8 cellular contexts compared by ENCODE assay signal in the genomic region with DNA sequence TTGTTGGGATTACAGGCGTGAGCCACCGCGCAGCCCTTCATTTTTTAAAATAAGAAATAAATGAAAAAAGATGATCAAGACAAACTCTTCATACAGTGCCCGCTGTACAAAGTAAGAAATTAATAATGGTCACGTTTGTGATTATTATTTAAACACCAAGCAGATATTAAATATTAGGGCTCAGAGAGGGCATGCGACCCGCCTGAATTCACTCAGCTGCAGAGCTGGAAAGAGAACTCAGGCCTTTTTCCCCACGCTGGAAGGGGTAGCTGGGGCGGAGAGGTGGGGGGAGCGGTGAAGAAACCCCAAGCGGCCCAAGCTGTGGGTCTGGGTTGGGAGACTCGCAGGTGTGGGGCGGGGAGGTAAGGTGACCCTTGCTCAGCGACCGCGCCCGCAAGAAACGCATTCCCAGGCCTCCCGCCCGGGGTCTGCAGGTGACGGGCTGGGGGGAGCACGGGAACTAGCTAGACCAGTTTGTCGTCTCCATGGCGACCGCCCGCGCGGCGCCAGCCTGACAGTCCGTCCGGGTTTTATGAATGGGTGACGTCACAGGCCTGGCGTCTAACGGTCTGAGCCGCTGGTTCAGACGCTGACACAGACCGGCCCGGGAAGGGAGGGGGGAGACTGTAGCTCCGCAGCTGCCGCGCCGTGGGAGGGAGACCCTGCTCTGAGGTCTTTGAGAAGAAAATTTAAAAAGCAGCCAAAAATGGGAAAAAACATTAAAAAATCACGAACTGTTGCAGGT. TPM values are rescaled to one million over a fixed set of nuclear protein-coding genes. Genes with fewer than 3 reads are reported as not detected.
DNase-seq lines count a peak whose midpoint lies in the region; ATAC-seq and TF ChIP-seq lines count a peak whose summit lies in the region.

No MANE protein-coding gene starts in this region.

- no peaks in the 10 kb centered on the region for H3K27me3 Mint-ChIP-seq in chondrocyte (ENCODE audit: low read depth)

- H3K4me3 Mint-ChIP-seq in chondrocyte (ENCODE audit: unreplicated experiment): peak overlapping the region; percentile 99

- H3K27ac Mint-ChIP-seq in chondrocyte (ENCODE audit: unreplicated experiment): peak overlapping the region; percentile 95

- no peaks in the 10 kb centered on the region for H3K27me3 ChIP-seq in kidney epithelial cell (ENCODE audit: control insufficient read depth, insufficient read depth, low read length)

- H3K4me1 Mint-ChIP-seq in chondrocyte (ENCODE audit: low read depth): peaks cover 57% of the 10 kb centered on the region

- DNase-seq in GM13976 (ENCODE audit: low spot score) (peak; percentile 91), NCI-H524 (lab: John Stamatoyannopoulos, UW) (peak; percentile 99 to 100), chondrocyte (ENCODE audit: low spot score) (peak; percentile 99), kidney epithelial cell (ENCODE audit: low read depth) (peak; percentile 85)
- DNase-seq in activated CD4-positive, alpha-beta T cell treated with anti-CD3 and anti-CD28 coated beads for 24 hours (ENCODE audit: low read depth in 2 of 2): peak; percentile 38 to 56
- peak; percentile 52 for DNase-seq in stimulated activated CD4-positive, alpha-beta T cell treated with anti-CD3 and anti-CD28 coated beads, Interleukin-12 subunit alpha, Interleukin-12 subunit beta, amount 100 ng/mL, for 4 hours

- H3K9me3 Mint-ChIP-seq in chondrocyte (ENCODE audit: low read depth): no peaks in the 10 kb centered on the region

- in situ Hi-C loops in GM13976 (cut with MboI; ENCODE audit: low sequenced_read_pairs, unreplicated experiment): no loop called here

- TF ChIP-seq CTCF in GM13976 (IDR thresholded peaks at IDR 0.05; ENCODE audit: borderline replicate concordance, control extremely low read depth, extremely low read depth, insufficient read depth, missing control alignments) (no peak), chondrocyte (IDR thresholded peaks at IDR 0.05) (no peak), kidney epithelial cell (IDR thresholded peaks at IDR 0.05; ENCODE audit: insufficient read depth, low read length, poor library complexity, severe bottlenecking) (no peak)

- no peaks in the 10 kb centered on the region for H3K36me3 Mint-ChIP-seq in chondrocyte (ENCODE audit: low read depth)

- H3K4me3 ChIP-seq in kidney epithelial cell (ENCODE audit: low read depth, low read length): peak overlapping the region; percentile 86

- no peaks in the 10 kb centered on the region for H3K36me3 ChIP-seq in kidney epithelial cell (ENCODE audit: control insufficient read depth, insufficient read depth, low read length)

- peak; percentile 60 for ATAC-seq in HG03354 (IDR thresholded peaks at IDR 0.05; ENCODE audit: poor library complexity, severe bottlenecking, unreplicated experiment)
- no peak for ATAC-seq in GM18873 (IDR thresholded peaks at IDR 0.05; ENCODE audit: low FRiP score, unreplicated experiment)

RNA-seq across cellular contexts. Expression of gene ID1, which starts 1.1 kb away (rescaled TPM):
- 7.7 to 73.7 TPM (median 9.0 TPM) in 3 replicates for total RNA-seq in chondrocyte
- 27.5 and 32.1 TPM in 2 replicates for total RNA-seq in kidney epithelial cell

RNA-seq across cellular contexts. Expression of gene COX4I2, which starts 33.7 kb away (rescaled TPM):
- not detected in 3 replicates for total RNA-seq in chondrocyte
- total RNA-seq in kidney epithelial cell: 0.25 TPM in 1 of 2 replicates, not detected in the other

Comparison
In these comparisons a context has a peak if more than half of its experiments do, and no peak if none do; other contexts are left out.
1. DNase-seq: peak in every context shown above with its lines; median percentile 100 in NCI-H524; 99 in chondrocyte; 91 in GM13976; 85 in kidney epithelial cell; 52 in stimulated activated CD4-positive, alpha-beta T cell treated with anti-CD3 and anti-CD28 coated beads, Interleukin-12 subunit alpha, Interleukin-12 subunit beta, amount 100 ng/mL, for 4 hours; 47 in activated CD4-positive, alpha-beta T cell treated with anti-CD3 and anti-CD28 coated beads for 24 hours.